ENCODE assay signal across 1 cellular context in the genomic region with DNA sequence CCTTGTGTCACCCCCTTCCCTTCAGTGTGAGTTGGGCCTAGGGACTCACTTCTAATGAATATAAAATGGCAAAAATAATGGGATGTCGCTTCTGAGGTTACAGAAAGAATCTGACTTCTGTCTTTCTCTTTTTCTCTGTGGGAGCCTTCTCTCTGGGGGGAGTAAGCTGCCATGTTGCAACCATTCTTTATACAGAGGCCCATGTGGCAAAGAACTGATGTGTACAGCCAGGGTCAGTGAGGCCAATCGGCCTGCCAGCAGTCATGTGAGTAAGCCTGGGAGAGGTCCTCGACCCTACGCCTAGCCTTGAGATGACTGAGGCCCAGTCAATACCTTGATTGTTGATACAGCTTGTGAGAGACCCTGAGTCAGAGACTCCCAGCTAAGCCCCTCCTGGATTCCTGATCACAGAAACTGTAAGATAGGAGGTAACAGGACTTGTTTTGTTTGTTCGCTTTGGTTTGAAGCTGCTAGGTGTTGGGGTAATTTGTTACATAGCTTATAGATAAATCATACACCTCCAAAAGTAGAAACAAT.
TF ChIP-seq lines count a peak whose summit lies in the region.

No MANE protein-coding gene starts in this region.

TF ChIP-seq in HepG2, 621 proteins besides CTCF, POLR2A, EP300 and RAD21 (continued from another document and continues in another):
- no peak for TF ChIP-seq SMARCC2 (IDR thresholded peaks at IDR 0.05)
- peak; percentile 52; the same call in 1 of the 2 replicates for TF ChIP-seq GATAD1 (CRISPR knock-in tag; IDR thresholded peaks at IDR 0.05)
- TF ChIP-seq NFYB (CRISPR knock-in tag; IDR thresholded peaks at IDR 0.05): peak; percentile 31; the same call in 1 of the 2 replicates
- TF ChIP-seq, protein P1, sequence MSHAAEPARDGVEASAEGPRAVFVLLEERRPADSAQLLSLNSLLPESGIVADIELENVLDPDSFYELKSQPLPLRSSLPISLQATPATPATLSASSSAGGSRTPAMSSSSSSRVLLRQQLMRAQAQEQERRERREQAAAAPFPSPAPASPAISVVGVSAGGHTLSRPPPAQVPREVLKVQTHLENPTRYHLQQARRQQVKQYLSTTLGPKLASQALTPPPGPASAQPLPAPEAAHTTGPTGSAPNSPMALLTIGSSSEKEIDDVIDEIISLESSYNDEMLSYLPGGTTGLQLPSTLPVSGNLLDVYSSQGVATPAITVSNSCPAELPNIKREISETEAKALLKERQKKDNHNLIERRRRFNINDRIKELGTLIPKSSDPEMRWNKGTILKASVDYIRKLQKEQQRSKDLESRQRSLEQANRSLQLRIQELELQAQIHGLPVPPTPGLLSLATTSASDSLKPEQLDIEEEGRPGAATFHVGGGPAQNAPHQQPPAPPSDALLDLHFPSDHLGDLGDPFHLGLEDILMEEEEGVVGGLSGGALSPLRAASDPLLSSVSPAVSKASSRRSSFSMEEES (CRISPR knock-in tag; IDR thresholded peaks at IDR 0.05): peak; percentile 99
- TF ChIP-seq ZNF724P (CRISPR knock-in tag; IDR thresholded peaks at IDR 0.05; ENCODE audit: borderline replicate concordance): no peak
- no peak; the same call in 1 of the 2 replicates for TF ChIP-seq ZNF782 (CRISPR knock-in tag; IDR thresholded peaks at IDR 0.05; ENCODE audit: borderline replicate concordance)
- TF ChIP-seq ZKSCAN5 (CRISPR knock-in tag; IDR thresholded peaks at IDR 0.05): no peak
- TF ChIP-seq RBFOX2 (IDR thresholded peaks at IDR 0.05; ENCODE audit: low read depth, low read length): peak; percentile 51
- TF ChIP-seq, protein P2, sequence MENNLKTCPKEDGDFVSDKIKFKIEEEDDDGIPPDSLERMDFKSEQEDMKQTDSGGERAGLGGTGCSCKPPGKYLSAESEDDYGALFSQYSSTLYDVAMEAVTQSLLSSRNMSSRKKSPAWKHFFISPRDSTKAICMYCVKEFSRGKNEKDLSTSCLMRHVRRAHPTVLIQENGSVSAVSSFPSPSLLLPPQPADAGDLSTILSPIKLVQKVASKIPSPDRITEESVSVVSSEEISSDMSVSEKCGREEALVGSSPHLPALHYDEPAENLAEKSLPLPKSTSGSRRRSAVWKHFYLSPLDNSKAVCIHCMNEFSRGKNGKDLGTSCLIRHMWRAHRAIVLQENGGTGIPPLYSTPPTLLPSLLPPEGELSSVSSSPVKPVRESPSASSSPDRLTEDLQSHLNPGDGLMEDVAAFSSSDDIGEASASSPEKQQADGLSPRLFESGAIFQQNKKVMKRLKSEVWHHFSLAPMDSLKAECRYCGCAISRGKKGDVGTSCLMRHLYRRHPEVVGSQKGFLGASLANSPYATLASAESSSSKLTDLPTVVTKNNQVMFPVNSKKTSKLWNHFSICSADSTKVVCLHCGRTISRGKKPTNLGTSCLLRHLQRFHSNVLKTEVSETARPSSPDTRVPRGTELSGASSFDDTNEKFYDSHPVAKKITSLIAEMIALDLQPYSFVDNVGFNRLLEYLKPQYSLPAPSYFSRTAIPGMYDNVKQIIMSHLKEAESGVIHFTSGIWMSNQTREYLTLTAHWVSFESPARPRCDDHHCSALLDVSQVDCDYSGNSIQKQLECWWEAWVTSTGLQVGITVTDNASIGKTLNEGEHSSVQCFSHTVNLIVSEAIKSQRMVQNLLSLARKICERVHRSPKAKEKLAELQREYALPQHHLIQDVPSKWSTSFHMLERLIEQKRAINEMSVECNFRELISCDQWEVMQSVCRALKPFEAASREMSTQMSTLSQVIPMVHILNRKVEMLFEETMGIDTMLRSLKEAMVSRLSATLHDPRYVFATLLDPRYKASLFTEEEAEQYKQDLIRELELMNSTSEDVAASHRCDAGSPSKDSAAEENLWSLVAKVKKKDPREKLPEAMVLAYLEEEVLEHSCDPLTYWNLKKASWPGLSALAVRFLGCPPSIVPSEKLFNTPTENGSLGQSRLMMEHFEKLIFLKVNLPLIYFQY (CRISPR knock-in tag; IDR thresholded peaks at IDR 0.05; ENCODE audit: borderline replicate concordance): 0 out of 2 replicates have a peak, but pooled peaks have one; percentile 60
- peak in 1 of 2 experiments; percentile 72; a peak in 2 of 4 replicates for TF ChIP-seq KLF16 (CRISPR knock-in tag; IDR thresholded peaks at IDR 0.05)
- TF ChIP-seq MIER3 (CRISPR knock-in tag; IDR thresholded peaks at IDR 0.05; ENCODE audit: borderline replicate concordance): peak; percentile 58; the same call in 1 of the 2 replicates
- peak; percentile 91 for TF ChIP-seq FOSL2 (CRISPR knock-in tag; IDR thresholded peaks at IDR 0.05)
- TF ChIP-seq ZFX (CRISPR knock-in tag; IDR thresholded peaks at IDR 0.05; ENCODE audit: low read depth): peak; percentile 88
- TF ChIP-seq TCF7 (IDR thresholded peaks at IDR 0.05; ENCODE audit: low read depth): peak; percentile 44; the same call in 1 of the 2 replicates
- TF ChIP-seq MIER2 (CRISPR knock-in tag; IDR thresholded peaks at IDR 0.05): peak; percentile 67; the same call in 1 of the 2 replicates
- TF ChIP-seq RORA (CRISPR knock-in tag; IDR thresholded peaks at IDR 0.05): no peak
- peak; percentile 71 for TF ChIP-seq KAT8 (CRISPR knock-in tag; IDR thresholded peaks at IDR 0.05)
- TF ChIP-seq BORCS8-MEF2B (CRISPR knock-in tag; IDR thresholded peaks at IDR 0.05): 0 out of 2 replicates have a peak, but pooled peaks have one; percentile 24
- peak; percentile 66; the same call in 1 of the 2 replicates for TF ChIP-seq ZSCAN21 (CRISPR knock-in tag; IDR thresholded peaks at IDR 0.05; ENCODE audit: borderline replicate concordance)
- peak; percentile 90 for TF ChIP-seq BHLHE40 (IDR thresholded peaks at IDR 0.05; ENCODE audit: low read length)
- TF ChIP-seq, protein P3, sequence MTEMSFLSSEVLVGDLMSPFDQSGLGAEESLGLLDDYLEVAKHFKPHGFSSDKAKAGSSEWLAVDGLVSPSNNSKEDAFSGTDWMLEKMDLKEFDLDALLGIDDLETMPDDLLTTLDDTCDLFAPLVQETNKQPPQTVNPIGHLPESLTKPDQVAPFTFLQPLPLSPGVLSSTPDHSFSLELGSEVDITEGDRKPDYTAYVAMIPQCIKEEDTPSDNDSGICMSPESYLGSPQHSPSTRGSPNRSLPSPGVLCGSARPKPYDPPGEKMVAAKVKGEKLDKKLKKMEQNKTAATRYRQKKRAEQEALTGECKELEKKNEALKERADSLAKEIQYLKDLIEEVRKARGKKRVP (CRISPR knock-in tag; IDR thresholded peaks at IDR 0.05): peak in 1 of 2 experiments; percentile 35; a peak in 1 of 4 replicates
- 0 out of 2 replicates have a peak, but pooled peaks have one; percentile 27 for TF ChIP-seq NAIF1 (CRISPR knock-in tag; IDR thresholded peaks at IDR 0.05; ENCODE audit: borderline replicate concordance)
- TF ChIP-seq KDM3A (CRISPR knock-in tag; IDR thresholded peaks at IDR 0.05; ENCODE audit: low read depth): peak; percentile 23; the same call in 1 of the 2 replicates
- TF ChIP-seq, protein P4, sequence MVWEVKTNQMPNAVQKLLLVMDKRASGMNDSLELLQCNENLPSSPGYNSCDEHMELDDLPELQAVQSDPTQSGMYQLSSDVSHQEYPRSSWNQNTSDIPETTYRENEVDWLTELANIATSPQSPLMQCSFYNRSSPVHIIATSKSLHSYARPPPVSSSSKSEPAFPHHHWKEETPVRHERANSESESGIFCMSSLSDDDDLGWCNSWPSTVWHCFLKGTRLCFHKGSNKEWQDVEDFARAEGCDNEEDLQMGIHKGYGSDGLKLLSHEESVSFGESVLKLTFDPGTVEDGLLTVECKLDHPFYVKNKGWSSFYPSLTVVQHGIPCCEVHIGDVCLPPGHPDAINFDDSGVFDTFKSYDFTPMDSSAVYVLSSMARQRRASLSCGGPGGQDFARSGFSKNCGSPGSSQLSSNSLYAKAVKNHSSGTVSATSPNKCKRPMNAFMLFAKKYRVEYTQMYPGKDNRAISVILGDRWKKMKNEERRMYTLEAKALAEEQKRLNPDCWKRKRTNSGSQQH (CRISPR knock-in tag; IDR thresholded peaks at IDR 0.05; ENCODE audit: low read depth): peak; percentile 55; the same call in 1 of the 2 replicates
- TF ChIP-seq SAP130 (CRISPR knock-in tag; IDR thresholded peaks at IDR 0.05; ENCODE audit: low read depth): peak; percentile 95
- peak; percentile 90 for TF ChIP-seq NR2F6 (IDR thresholded peaks at IDR 0.05)
- peak; percentile 96 for TF ChIP-seq NR2F6 (CRISPR knock-in tag; IDR thresholded peaks at IDR 0.05)
- TF ChIP-seq ZNF121 (CRISPR knock-in tag; IDR thresholded peaks at IDR 0.05): peak; percentile 64; the same call in 1 of the 2 replicates
- TF ChIP-seq JUND (CRISPR knock-in tag; IDR thresholded peaks at IDR 0.05): peak; percentile 69; the same call in 1 of the 2 replicates
- TF ChIP-seq USF2 (IDR thresholded peaks at IDR 0.05; ENCODE audit: low read depth, low read length): peak; percentile 42; the same call in 1 of the 2 replicates
- TF ChIP-seq USF2 (CRISPR knock-in tag; IDR thresholded peaks at IDR 0.05; ENCODE audit: borderline replicate concordance): peak; percentile 56; the same call in 1 of the 2 replicates
- peak; percentile 85 for TF ChIP-seq SMAD3 (CRISPR knock-in tag; IDR thresholded peaks at IDR 0.05)
- TF ChIP-seq, protein P5, sequence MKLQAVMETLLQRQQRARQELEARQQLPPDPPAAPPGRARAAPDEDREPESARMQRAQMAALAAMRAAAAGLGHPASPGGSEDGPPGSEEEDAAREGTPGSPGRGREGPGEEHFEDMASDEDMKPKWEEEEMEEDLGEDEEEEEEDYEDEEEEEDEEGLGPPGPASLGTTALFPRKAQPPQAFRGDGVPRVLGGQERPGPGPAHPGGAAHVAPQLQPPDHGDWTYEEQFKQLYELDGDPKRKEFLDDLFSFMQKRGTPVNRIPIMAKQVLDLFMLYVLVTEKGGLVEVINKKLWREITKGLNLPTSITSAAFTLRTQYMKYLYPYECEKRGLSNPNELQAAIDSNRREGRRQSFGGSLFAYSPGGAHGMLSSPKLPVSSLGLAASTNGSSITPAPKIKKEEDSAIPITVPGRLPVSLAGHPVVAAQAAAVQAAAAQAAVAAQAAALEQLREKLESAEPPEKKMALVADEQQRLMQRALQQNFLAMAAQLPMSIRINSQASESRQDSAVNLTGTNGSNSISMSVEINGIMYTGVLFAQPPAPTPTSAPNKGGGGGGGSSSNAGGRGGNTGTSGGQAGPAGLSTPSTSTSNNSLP (IDR thresholded peaks at IDR 0.05; ENCODE audit: low read depth, low read length): peak; percentile 82
- TF ChIP-seq ONECUT2 (CRISPR knock-in tag; IDR thresholded peaks at IDR 0.05): peak; percentile 80; the same call in 1 of the 2 replicates
- no peak for TF ChIP-seq FOXP1 (IDR thresholded peaks at IDR 0.05)
- TF ChIP-seq FOXP1 (CRISPR knock-in tag; IDR thresholded peaks at IDR 0.05): peak; percentile 81
- peak; percentile 71; the same call in 1 of the 2 replicates for TF ChIP-seq FOXK1 (CRISPR knock-in tag; IDR thresholded peaks at IDR 0.05; ENCODE audit: borderline replicate concordance, low read depth)
- TF ChIP-seq RBAK (CRISPR knock-in tag; IDR thresholded peaks at IDR 0.05): no peak
- peak; percentile 81 for TF ChIP-seq PATZ1 (CRISPR knock-in tag; IDR thresholded peaks at IDR 0.05)
- peak; percentile 77; the same call in 1 of the 2 replicates for TF ChIP-seq ZNF609 (CRISPR knock-in tag; IDR thresholded peaks at IDR 0.05; ENCODE audit: borderline replicate concordance)
